In the genomic region with DNA sequence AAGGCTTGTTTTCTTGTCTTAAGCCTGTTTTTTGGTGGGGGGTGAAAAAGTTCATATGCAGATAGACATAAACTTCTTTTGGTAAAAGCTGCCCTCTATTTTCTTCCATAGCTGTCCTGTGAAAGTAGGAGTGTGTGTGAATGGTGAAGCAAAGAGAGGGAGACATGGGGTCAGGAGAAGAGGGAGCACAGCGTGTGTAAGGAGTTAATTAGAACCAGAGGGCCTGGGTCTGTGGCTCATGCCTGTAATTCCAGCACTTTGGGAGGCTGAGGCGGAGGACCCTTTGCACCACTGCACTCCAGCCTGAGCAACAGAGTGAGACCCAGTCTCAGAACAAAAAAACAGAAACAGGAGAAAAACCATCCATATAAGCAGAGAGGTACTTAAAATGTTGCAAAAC, we compare ENCODE assay signal across 8 cellular contexts. TPM values are rescaled to one million over a fixed set of nuclear protein-coding genes. Genes with fewer than 3 reads are reported as not detected.
A peak's percentile ranks its signal among the peaks of the same experiment; 100 is the strongest.
DNase-seq lines count a peak whose midpoint lies in the region; ATAC-seq and TF ChIP-seq lines count a peak whose summit lies in the region.

No MANE protein-coding gene starts in this region.

- DNase-seq in HAP-1 (ENCODE audit: low spot score in 2 of 2) (no peak), glutamatergic neuron (no peak), spleen (no peak), NCI-H2081 treated with DMSO at 0.1 percent for 48 hours (lab: John Stamatoyannopoulos, UW) (no peak), ACHN (no peak)

- in situ Hi-C loops in HAP-1 (cut with MboI; ENCODE audit: low sequenced_read_pairs) (no loop called here), ACHN (cut with HindIII; ENCODE audit: low pct_ligation_motif_present, low pct_unique_long_range_greater_than_20kb, low sequenced_read_pairs) (no loop called here)

- H3K9me3 Mint-ChIP-seq in glutamatergic neuron (ENCODE audit: unreplicated experiment), result peaks cover 13% of the 10 kb centered on the region

- H3K27me3 Mint-ChIP-seq in glutamatergic neuron (ENCODE audit: unreplicated experiment), result peaks cover 2% of the 10 kb centered on the region

- H3K36me3 ChIP-seq in HAP-1 (replicated peaks) (peaks cover 4% of the 10 kb centered on the region), spleen (peaks cover 0 to 12% (median 0%) of the 10 kb centered on the region in 6 donors)

- H3K4me1 ChIP-seq in HAP-1 (peaks cover 15% of the 10 kb centered on the region), spleen (peaks cover 6 to 47% (median 27%) of the 10 kb centered on the region in 6 donors)

- H3K27ac Mint-ChIP-seq in glutamatergic neuron (ENCODE audit: unreplicated experiment), result peak overlapping the region; percentile 63

- peak overlapping the region; percentile 97 for H3K4me3 Mint-ChIP-seq in glutamatergic neuron (ENCODE audit: unreplicated experiment)

- 37 to 46% (median 43%) methylated on average over 2 of the region's 2 CpGs for WGBS in spleen, 5 donors

- H3K36me3 Mint-ChIP-seq in glutamatergic neuron (ENCODE audit: unreplicated experiment), result peaks cover 10% of the 10 kb centered on the region

- H3K9me3 ChIP-seq in HAP-1 (peaks cover 3% of the 10 kb centered on the region; the same call in 1 of the 2 replicates), spleen (peaks cover 0 to 15% (median 0%) of the 10 kb centered on the region in 8 donors)

- H3K27me3 ChIP-seq in HAP-1 (ENCODE audit: low read depth) (0 out of 2 replicates have a peak, but pooled peaks cover 2% of the 10 kb centered on the region), spleen (replicated peaks in 1 of 7) (no peaks in the 10 kb centered on the region)

- no peak for TF ChIP-seq CTCF in WI38 (IDR thresholded peaks at IDR 0.05; ENCODE audit: low read depth, low read length)
- TF ChIP-seq CTCF in glutamatergic neuron (IDR thresholded peaks at IDR 0.05; ENCODE audit: partially characterized antibody, unreplicated experiment), result no peak
- TF ChIP-seq CTCF in spleen (IDR thresholded peaks at IDR 0.05 in 8 of 11, conservative IDR thresholded peaks at IDR 0.05 in 3 of 11), result no peak

- TF ChIP-seq POLR2A in spleen (IDR thresholded peaks at IDR 0.05), result no peak

- H3K27ac ChIP-seq in spleen, result peak overlapping the region; percentile 94 to 99 (median 97)

- ATAC-seq in HG02840 (IDR thresholded peaks at IDR 0.05; ENCODE audit: low FRiP score, unreplicated experiment), result no peak
- ATAC-seq in GM19467 (IDR thresholded peaks at IDR 0.05; ENCODE audit: unreplicated experiment), result no peak

- H3K4me3 ChIP-seq in HAP-1 (peak overlapping the region; percentile 79), WI38 (ENCODE audit: low read depth, low read length) (peak overlapping the region; percentile 83), spleen (peak overlapping the region; percentile 47 to 73 (median 50))

- intact Hi-C loops in spleen (cut with DNase I; ENCODE audit: low total_unique reads), result no loop called here

- peaks cover 8% of the 10 kb centered on the region for H3K4me1 Mint-ChIP-seq in glutamatergic neuron (ENCODE audit: low read depth, unreplicated experiment)

RNA-seq across cellular contexts. Expression of gene CCNL1, which starts 16.2 kb away (rescaled TPM):
- total RNA-seq in glutamatergic neuron (ENCODE audit: unreplicated experiment) (123 TPM), spleen (100 to 1,000 TPM; 187 to 405 (median 247) TPM)
- polyA plus RNA-seq in spleen, result 100 to 1,000 TPM in 2 of 3 donors, 10 to 100 TPM in 1; 76.9 to 168 (median 115) TPM
